Comparison of ENCODE assay signal across 1 cellular context in the genomic region with DNA sequence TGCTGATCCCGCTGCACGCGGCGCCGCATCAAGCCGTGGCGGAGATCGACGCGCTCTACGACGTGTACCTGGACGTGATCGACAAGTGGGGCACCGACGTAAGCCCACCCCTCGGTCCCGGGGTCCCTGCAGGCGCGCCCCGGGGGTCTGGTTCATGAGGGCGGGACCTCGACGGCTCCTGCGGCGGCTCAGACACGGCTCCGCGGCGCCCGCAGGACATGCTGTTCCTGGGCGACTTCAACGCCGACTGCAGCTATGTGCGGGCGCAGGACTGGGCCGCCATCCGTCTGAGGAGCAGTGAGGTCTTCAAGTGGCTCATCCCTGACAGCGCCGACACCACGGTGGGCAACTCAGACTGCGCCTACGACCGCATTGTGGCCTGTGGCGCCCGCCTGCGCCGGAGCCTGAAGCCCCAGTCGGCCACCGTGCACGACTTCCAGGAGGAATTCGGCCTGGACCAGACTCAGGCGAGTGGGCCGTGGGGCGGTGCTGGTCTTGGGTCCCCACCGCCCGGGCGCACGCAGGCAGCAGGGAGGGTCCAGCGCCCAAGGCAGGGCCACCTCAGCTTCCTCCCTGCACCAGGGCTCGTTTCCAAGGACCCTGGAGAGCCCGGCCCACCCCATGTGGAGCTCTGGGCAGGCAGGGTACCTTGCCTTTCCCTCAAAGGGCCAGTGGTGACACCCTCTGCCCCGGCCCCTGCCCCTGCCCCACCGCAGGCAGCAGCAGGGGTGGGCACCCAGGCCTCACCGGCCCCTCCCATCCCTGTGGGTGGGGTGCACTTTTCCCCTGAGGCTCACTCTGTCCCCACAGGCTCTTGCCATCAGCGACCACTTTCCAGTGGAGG.
A peak's percentile ranks its signal among the peaks of the same experiment; 100 is the strongest.
TF ChIP-seq lines count a peak whose summit lies in the region.

No MANE protein-coding gene starts in this region.

TF ChIP-seq in WTC11, 78 proteins besides CTCF, POLR2A, EP300 and RAD21 (continued from another document and continues in another):
- TF ChIP-seq, protein P1, sequence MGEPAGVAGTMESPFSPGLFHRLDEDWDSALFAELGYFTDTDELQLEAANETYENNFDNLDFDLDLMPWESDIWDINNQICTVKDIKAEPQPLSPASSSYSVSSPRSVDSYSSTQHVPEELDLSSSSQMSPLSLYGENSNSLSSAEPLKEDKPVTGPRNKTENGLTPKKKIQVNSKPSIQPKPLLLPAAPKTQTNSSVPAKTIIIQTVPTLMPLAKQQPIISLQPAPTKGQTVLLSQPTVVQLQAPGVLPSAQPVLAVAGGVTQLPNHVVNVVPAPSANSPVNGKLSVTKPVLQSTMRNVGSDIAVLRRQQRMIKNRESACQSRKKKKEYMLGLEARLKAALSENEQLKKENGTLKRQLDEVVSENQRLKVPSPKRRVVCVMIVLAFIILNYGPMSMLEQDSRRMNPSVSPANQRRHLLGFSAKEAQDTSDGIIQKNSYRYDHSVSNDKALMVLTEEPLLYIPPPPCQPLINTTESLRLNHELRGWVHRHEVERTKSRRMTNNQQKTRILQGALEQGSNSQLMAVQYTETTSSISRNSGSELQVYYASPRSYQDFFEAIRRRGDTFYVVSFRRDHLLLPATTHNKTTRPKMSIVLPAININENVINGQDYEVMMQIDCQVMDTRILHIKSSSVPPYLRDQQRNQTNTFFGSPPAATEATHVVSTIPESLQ (CRISPR knock-in tag; IDR thresholded peaks at IDR 0.05): no peak
- 0 out of 2 replicates have a peak, but pooled peaks have one; percentile 57 for TF ChIP-seq SMAD4 (CRISPR knock-in tag; IDR thresholded peaks at IDR 0.05)
- no peak for TF ChIP-seq NFYB (CRISPR knock-in tag; conservative IDR thresholded peaks at IDR 0.05; ENCODE audit: low read depth)
- no peak for TF ChIP-seq TEAD4 (CRISPR knock-in tag; IDR thresholded peaks at IDR 0.05)
- TF ChIP-seq, protein P2, sequence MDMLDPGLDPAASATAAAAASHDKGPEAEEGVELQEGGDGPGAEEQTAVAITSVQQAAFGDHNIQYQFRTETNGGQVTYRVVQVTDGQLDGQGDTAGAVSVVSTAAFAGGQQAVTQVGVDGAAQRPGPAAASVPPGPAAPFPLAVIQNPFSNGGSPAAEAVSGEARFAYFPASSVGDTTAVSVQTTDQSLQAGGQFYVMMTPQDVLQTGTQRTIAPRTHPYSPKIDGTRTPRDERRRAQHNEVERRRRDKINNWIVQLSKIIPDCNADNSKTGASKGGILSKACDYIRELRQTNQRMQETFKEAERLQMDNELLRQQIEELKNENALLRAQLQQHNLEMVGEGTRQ (CRISPR knock-in tag; IDR thresholded peaks at IDR 0.05): no peak
- TF ChIP-seq, protein P3, sequence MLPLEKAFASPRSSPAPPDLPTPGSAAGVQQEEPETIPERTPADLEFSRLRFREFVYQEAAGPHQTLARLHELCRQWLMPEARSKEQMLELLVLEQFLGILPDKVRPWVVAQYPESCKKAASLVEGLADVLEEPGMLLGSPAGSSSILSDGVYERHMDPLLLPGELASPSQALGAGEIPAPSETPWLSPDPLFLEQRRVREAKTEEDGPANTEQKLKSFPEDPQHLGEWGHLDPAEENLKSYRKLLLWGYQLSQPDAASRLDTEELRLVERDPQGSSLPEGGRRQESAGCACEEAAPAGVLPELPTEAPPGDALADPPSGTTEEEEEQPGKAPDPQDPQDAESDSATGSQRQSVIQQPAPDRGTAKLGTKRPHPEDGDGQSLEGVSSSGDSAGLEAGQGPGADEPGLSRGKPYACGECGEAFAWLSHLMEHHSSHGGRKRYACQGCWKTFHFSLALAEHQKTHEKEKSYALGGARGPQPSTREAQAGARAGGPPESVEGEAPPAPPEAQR (CRISPR knock-in tag; IDR thresholded peaks at IDR 0.05): no peak
- TF ChIP-seq MXD4 (CRISPR knock-in tag; IDR thresholded peaks at IDR 0.05; ENCODE audit: borderline replicate concordance): no peak
- TF ChIP-seq CREB1 (CRISPR knock-in tag; IDR thresholded peaks at IDR 0.05): no peak
- TF ChIP-seq SP1 (CRISPR knock-in tag; conservative IDR thresholded peaks at IDR 0.05): no peak
- TF ChIP-seq ZNF416 (CRISPR knock-in tag; IDR thresholded peaks at IDR 0.05): peak; percentile 51; the same call in 1 of the 2 replicates
- no peak for TF ChIP-seq OVOL2 (CRISPR knock-in tag; IDR thresholded peaks at IDR 0.05; ENCODE audit: borderline replicate concordance)
- TF ChIP-seq ZNF317 (CRISPR knock-in tag; IDR thresholded peaks at IDR 0.05; ENCODE audit: borderline replicate concordance, low read depth): no peak
- TF ChIP-seq CREM (CRISPR knock-in tag; IDR thresholded peaks at IDR 0.05): no peak
- TF ChIP-seq NFATC4 (CRISPR knock-in tag; IDR thresholded peaks at IDR 0.05): no peak; the same call in 1 of the 2 replicates
- TF ChIP-seq SOX15 (CRISPR knock-in tag; IDR thresholded peaks at IDR 0.05): no peak
- TF ChIP-seq CBFB (CRISPR knock-in tag; IDR thresholded peaks at IDR 0.05; ENCODE audit: low read depth): no peak
- TF ChIP-seq, protein P4, sequence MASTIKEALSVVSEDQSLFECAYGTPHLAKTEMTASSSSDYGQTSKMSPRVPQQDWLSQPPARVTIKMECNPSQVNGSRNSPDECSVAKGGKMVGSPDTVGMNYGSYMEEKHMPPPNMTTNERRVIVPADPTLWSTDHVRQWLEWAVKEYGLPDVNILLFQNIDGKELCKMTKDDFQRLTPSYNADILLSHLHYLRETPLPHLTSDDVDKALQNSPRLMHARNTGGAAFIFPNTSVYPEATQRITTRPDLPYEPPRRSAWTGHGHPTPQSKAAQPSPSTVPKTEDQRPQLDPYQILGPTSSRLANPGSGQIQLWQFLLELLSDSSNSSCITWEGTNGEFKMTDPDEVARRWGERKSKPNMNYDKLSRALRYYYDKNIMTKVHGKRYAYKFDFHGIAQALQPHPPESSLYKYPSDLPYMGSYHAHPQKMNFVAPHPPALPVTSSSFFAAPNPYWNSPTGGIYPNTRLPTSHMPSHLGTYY (CRISPR knock-in tag; IDR thresholded peaks at IDR 0.05): no peak
- TF ChIP-seq NR3C1 (CRISPR knock-in tag; conservative IDR thresholded peaks at IDR 0.05; ENCODE audit: low read depth): no peak; the same call in 1 of the 2 replicates
- no peak for TF ChIP-seq TEAD1 (CRISPR knock-in tag; IDR thresholded peaks at IDR 0.05)
- no peak for TF ChIP-seq RORB (CRISPR knock-in tag; IDR thresholded peaks at IDR 0.05)
- TF ChIP-seq, protein P5, sequence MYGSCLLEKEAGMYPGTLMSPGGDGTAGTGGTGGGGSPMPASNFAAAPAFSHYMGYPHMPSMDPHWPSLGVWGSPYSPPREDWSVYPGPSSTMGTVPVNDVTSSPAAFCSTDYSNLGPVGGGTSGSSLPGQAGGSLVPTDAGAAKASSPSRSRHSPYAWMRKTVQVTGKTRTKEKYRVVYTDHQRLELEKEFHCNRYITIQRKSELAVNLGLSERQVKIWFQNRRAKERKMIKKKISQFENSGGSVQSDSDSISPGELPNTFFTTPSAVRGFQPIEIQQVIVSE (CRISPR knock-in tag; IDR thresholded peaks at IDR 0.05; ENCODE audit: borderline replicate concordance): no peak
- TF ChIP-seq, protein P6, sequence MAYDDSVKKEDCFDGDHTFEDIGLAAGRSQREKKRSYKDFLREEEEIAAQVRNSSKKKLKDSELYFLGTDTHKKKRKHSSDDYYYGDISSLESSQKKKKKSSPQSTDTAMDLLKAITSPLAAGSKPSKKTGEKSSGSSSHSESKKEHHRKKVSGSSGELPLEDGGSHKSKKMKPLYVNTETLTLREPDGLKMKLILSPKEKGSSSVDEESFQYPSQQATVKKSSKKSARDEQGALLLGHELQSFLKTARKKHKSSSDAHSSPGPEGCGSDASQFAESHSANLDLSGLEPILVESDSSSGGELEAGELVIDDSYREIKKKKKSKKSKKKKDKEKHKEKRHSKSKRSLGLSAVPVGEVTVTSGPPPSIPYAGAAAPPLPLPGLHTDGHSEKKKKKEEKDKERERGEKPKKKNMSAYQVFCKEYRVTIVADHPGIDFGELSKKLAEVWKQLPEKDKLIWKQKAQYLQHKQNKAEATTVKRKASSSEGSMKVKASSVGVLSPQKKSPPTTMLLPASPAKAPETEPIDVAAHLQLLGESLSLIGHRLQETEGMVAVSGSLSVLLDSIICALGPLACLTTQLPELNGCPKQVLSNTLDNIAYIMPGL (CRISPR knock-in tag; IDR thresholded peaks at IDR 0.05): 0 out of 2 replicates have a peak, but pooled peaks have one; percentile 38
- TF ChIP-seq ZNF121 (CRISPR knock-in tag; IDR thresholded peaks at IDR 0.05): no peak
- no peak for TF ChIP-seq ZNF138 (CRISPR knock-in tag; conservative IDR thresholded peaks at IDR 0.05)
- no peak for TF ChIP-seq ESRRA (CRISPR knock-in tag; IDR thresholded peaks at IDR 0.05; ENCODE audit: borderline replicate concordance)
- TF ChIP-seq, protein P7, sequence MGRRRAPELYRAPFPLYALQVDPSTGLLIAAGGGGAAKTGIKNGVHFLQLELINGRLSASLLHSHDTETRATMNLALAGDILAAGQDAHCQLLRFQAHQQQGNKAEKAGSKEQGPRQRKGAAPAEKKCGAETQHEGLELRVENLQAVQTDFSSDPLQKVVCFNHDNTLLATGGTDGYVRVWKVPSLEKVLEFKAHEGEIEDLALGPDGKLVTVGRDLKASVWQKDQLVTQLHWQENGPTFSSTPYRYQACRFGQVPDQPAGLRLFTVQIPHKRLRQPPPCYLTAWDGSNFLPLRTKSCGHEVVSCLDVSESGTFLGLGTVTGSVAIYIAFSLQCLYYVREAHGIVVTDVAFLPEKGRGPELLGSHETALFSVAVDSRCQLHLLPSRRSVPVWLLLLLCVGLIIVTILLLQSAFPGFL (CRISPR knock-in tag; IDR thresholded peaks at IDR 0.05; ENCODE audit: borderline replicate concordance): no peak
- TF ChIP-seq SMAD3 (CRISPR knock-in tag; IDR thresholded peaks at IDR 0.05; ENCODE audit: borderline replicate concordance): no peak
- TF ChIP-seq RELA (CRISPR knock-in tag; IDR thresholded peaks at IDR 0.05; ENCODE audit: borderline replicate concordance): no peak
- TF ChIP-seq, protein P8, sequence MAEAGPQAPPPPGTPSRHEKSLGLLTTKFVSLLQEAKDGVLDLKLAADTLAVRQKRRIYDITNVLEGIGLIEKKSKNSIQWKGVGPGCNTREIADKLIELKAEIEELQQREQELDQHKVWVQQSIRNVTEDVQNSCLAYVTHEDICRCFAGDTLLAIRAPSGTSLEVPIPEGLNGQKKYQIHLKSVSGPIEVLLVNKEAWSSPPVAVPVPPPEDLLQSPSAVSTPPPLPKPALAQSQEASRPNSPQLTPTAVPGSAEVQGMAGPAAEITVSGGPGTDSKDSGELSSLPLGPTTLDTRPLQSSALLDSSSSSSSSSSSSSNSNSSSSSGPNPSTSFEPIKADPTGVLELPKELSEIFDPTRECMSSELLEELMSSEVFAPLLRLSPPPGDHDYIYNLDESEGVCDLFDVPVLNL (CRISPR knock-in tag; IDR thresholded peaks at IDR 0.05; ENCODE audit: borderline replicate concordance, low read depth): no peak
- TF ChIP-seq, protein P9, sequence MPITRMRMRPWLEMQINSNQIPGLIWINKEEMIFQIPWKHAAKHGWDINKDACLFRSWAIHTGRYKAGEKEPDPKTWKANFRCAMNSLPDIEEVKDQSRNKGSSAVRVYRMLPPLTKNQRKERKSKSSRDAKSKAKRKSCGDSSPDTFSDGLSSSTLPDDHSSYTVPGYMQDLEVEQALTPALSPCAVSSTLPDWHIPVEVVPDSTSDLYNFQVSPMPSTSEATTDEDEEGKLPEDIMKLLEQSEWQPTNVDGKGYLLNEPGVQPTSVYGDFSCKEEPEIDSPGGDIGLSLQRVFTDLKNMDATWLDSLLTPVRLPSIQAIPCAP (CRISPR knock-in tag; IDR thresholded peaks at IDR 0.05): no peak
- no peak for TF ChIP-seq GABPB1 (CRISPR knock-in tag; IDR thresholded peaks at IDR 0.05)
- TF ChIP-seq, protein P10, sequence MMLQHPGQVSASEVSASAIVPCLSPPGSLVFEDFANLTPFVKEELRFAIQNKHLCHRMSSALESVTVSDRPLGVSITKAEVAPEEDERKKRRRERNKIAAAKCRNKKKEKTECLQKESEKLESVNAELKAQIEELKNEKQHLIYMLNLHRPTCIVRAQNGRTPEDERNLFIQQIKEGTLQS (CRISPR knock-in tag; conservative IDR thresholded peaks at IDR 0.05): no peak
- TF ChIP-seq, protein P11, sequence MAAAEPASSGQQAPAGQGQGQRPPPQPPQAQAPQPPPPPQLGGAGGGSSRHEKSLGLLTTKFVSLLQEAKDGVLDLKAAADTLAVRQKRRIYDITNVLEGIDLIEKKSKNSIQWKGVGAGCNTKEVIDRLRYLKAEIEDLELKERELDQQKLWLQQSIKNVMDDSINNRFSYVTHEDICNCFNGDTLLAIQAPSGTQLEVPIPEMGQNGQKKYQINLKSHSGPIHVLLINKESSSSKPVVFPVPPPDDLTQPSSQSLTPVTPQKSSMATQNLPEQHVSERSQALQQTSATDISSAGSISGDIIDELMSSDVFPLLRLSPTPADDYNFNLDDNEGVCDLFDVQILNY (CRISPR knock-in tag; IDR thresholded peaks at IDR 0.05): 0 out of 2 replicates have a peak, but pooled peaks have one; percentile 21
- TF ChIP-seq, protein P12, sequence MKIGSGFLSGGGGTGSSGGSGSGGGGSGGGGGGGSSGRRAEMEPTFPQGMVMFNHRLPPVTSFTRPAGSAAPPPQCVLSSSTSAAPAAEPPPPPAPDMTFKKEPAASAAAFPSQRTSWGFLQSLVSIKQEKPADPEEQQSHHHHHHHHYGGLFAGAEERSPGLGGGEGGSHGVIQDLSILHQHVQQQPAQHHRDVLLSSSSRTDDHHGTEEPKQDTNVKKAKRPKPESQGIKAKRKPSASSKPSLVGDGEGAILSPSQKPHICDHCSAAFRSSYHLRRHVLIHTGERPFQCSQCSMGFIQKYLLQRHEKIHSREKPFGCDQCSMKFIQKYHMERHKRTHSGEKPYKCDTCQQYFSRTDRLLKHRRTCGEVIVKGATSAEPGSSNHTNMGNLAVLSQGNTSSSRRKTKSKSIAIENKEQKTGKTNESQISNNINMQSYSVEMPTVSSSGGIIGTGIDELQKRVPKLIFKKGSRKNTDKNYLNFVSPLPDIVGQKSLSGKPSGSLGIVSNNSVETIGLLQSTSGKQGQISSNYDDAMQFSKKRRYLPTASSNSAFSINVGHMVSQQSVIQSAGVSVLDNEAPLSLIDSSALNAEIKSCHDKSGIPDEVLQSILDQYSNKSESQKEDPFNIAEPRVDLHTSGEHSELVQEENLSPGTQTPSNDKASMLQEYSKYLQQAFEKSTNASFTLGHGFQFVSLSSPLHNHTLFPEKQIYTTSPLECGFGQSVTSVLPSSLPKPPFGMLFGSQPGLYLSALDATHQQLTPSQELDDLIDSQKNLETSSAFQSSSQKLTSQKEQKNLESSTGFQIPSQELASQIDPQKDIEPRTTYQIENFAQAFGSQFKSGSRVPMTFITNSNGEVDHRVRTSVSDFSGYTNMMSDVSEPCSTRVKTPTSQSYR (CRISPR knock-in tag; IDR thresholded peaks at IDR 0.05): no peak
- no peak for TF ChIP-seq FOXP1 (CRISPR knock-in tag; IDR thresholded peaks at IDR 0.05; ENCODE audit: borderline replicate concordance)
- TF ChIP-seq, protein P13, sequence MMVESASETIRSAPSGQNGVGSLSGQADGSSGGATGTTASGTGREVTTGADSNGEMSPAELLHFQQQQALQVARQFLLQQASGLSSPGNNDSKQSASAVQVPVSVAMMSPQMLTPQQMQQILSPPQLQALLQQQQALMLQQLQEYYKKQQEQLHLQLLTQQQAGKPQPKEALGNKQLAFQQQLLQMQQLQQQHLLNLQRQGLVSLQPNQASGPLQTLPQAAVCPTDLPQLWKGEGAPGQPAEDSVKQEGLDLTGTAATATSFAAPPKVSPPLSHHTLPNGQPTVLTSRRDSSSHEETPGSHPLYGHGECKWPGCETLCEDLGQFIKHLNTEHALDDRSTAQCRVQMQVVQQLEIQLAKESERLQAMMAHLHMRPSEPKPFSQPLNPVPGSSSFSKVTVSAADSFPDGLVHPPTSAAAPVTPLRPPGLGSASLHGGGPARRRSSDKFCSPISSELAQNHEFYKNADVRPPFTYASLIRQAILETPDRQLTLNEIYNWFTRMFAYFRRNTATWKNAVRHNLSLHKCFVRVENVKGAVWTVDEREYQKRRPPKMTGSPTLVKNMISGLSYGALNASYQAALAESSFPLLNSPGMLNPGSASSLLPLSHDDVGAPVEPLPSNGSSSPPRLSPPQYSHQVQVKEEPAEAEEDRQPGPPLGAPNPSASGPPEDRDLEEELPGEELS (CRISPR knock-in tag; IDR thresholded peaks at IDR 0.05): no peak
- TF ChIP-seq ETV6 (CRISPR knock-in tag; IDR thresholded peaks at IDR 0.05): no peak
- TF ChIP-seq MYBL2 (CRISPR knock-in tag; IDR thresholded peaks at IDR 0.05): 0 out of 2 replicates have a peak, but pooled peaks have one; percentile 14
- no peak for TF ChIP-seq NR2C2 (CRISPR knock-in tag; IDR thresholded peaks at IDR 0.05)
